14 cellular contexts compared by ENCODE assay signal in genomic region chr1:15181564-15181963, GRCh38.
"Had no signal": no experiment of that assay in that cellular context is flagged by ENCODE, and none has a peak within 500 bp of the region (broad histone marks: within the 10 kb centered on the region; RNA-seq: fewer than 3 reads in every experiment).

No MANE protein-coding gene starts in this region.

- H3K36me3 ChIP-seq: breast epithelium, lower lobe of right lung, prostate gland, sigmoid colon, uterus had no signal

- H3K27me3 ChIP-seq: breast epithelium, sigmoid colon, uterus had no signal

- H3K4me3 ChIP-seq: breast epithelium, lower lobe of right lung, prostate gland, sigmoid colon, uterus had no signal

- H3K4me3 Mint-ChIP-seq: activated naive CD8-positive, alpha-beta T cell treated with anti-CD3 and anti-CD28 coated beads, Interleukin-2, amount 10 ng/mL, durations not matched to agents 7 days and 5 days had no signal

- DNase-seq: activated CD4-positive, alpha-beta T cell treated with anti-CD3 and anti-CD28 coated beads, Interleukin-2, amount 50 U/mL, for 1 hour; activated CD8-positive, alpha-beta memory T cell treated with anti-CD3 and anti-CD28 coated beads for 24 hours; activated gamma-delta T cell treated with Interleukin-2 at 50 U/mL for 16 hours; activated naive CD8-positive, alpha-beta T cell treated with anti-CD3 and anti-CD28 coated beads, Interleukin-2, amount 10 ng/mL, durations not matched to agents 7 days and 5 days; cerebellar nuclear complex; effector memory CD4-positive, alpha-beta T cell; foreskin melanocyte; lower lobe of right lung; sigmoid colon; stimulated activated CD4-positive, alpha-beta T cell treated with anti-CD3 and anti-CD28 coated beads, Interleukin-2, amount 100 ng/mL, for 24 hours; T-helper 9 cell; uterus had no signal

- H3K27ac ChIP-seq: breast epithelium, lower lobe of right lung, prostate gland, sigmoid colon, uterus had no signal

- H3K4me1 Mint-ChIP-seq: activated naive CD8-positive, alpha-beta T cell treated with anti-CD3 and anti-CD28 coated beads, Interleukin-2, amount 10 ng/mL, durations not matched to agents 7 days and 5 days had no signal

- H3K4me1 ChIP-seq: prostate gland, uterus had no signal

- H3K36me3 Mint-ChIP-seq: activated naive CD8-positive, alpha-beta T cell treated with anti-CD3 and anti-CD28 coated beads, Interleukin-2, amount 10 ng/mL, durations not matched to agents 7 days and 5 days had no signal

- H3K9me3 Mint-ChIP-seq: activated naive CD8-positive, alpha-beta T cell treated with anti-CD3 and anti-CD28 coated beads, Interleukin-2, amount 10 ng/mL, durations not matched to agents 7 days and 5 days had no signal

- H3K9me3 ChIP-seq: breast epithelium, lower lobe of right lung, prostate gland, sigmoid colon, uterus had no signal

- H3K27ac Mint-ChIP-seq: activated naive CD8-positive, alpha-beta T cell treated with anti-CD3 and anti-CD28 coated beads, Interleukin-2, amount 10 ng/mL, durations not matched to agents 7 days and 5 days had no signal

- ATAC-seq: lower lobe of right lung had no signal
